In the genomic region with DNA sequence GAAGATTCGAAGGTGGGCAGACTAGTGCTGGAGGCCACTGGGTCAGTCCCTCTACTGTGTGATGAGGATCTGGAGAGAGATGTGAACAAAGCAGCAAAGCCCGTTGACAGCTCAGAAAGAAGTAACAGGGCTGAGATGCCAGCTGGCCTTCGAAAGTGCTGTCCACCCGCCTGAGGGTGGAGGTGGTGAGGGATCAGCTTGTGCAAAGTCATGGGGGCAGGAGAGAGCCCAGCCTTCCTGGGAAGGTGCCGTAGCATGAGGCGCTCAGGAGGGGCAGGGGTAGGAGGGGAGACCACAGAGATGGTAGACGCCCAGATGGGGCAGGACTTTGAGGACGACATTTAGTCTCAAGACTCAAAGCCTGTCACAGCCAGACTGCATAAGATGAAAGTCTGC, we compare ENCODE assay signal across 14 cellular contexts. TPM values are rescaled to one million over a fixed set of nuclear protein-coding genes. Genes with fewer than 3 reads are reported as not detected.
DNase-seq lines count a peak whose midpoint lies in the region; ATAC-seq and TF ChIP-seq lines count a peak whose summit lies in the region.
"Had no signal": no experiment of that assay in that cellular context is flagged by ENCODE, and none has a peak within 500 bp of the region (broad histone marks: within the 10 kb centered on the region; RNA-seq: fewer than 3 reads in every experiment).

No MANE protein-coding gene starts in this region.

- no peaks in the 10 kb centered on the region for H3K79me2 ChIP-seq in PC-9 (ENCODE audit: low read depth)

- DNase-seq in CD14-positive monocyte (ENCODE audit: low spot score) (no peak), Panc1 (ENCODE audit: low read depth, low spot score) (no peak), right atrium auricular region (ENCODE audit: low spot score) (no peak), PC-9 (no peak), islet precursor cell (no peak), NCI-H1436 (lab: John Stamatoyannopoulos, UW) (no peak)
- DNase-seq: activated gamma-delta T cell treated with Interleukin-2 at 50 U/mL for 16 hours; DMS 273 treated with DMSO at 0.1 percent for 48 hours; effector memory CD4-positive, alpha-beta T cell; mesendoderm; NCI-H510A treated with DMSO at 0.1 percent for 48 hours; PC-3 had no signal

- H3K4me1 Mint-ChIP-seq in CD14-positive monocyte, result peaks cover 97% of the 10 kb centered on the region

- H3F3A ChIP-seq in PC-9 (ENCODE audit: insufficient read depth, low read depth), result no peaks in the 10 kb centered on the region

- H3K9me2 ChIP-seq in PC-9 (ENCODE audit: insufficient read depth), result no peaks in the 10 kb centered on the region

- H3K27ac ChIP-seq in Panc1 (ENCODE audit: low read length), result no peak overlapping the region
- H3K27ac ChIP-seq in right atrium auricular region, result peak overlapping the region; percentile 18 to 40
- peak overlapping the region; percentile 81 for H3K27ac ChIP-seq in neutrophil
- no peak overlapping the region for H3K27ac ChIP-seq in PC-9

- H3K27me3 ChIP-seq in Panc1 (ENCODE audit: control insufficient read depth, insufficient read depth, low read length) (no peaks in the 10 kb centered on the region), right atrium auricular region (no peaks in the 10 kb centered on the region), neutrophil (no peaks in the 10 kb centered on the region), PC-9 (ENCODE audit: insufficient read depth, low read depth) (no peaks in the 10 kb centered on the region)

- H3K36me3 ChIP-seq in Panc1 (ENCODE audit: control insufficient read depth, insufficient read depth, low read length) (no peaks in the 10 kb centered on the region), right atrium auricular region (peaks cover 9% of the 10 kb centered on the region), neutrophil (peaks cover 33% of the 10 kb centered on the region), PC-9 (ENCODE audit: low read depth) (no peaks in the 10 kb centered on the region)

- in situ Hi-C loops in Panc1 (cut with HindIII; ENCODE audit: low pct_unique_long_range_greater_than_20kb, low sequenced_read_pairs), result no loop called here

- intact Hi-C loops in CD14-positive monocyte (cut with micrococcal nuclease), result loop anchor here in 1 of 2 donors (5.0 kb wide), 1 partner anchor 42 kb away; no protein-coding TSS in a partner anchor
- intact Hi-C loops in Panc1 (cut with micrococcal nuclease; ENCODE audit: unreplicated experiment), result no loop called here
- intact Hi-C loops in PC-9 (cut with micrococcal nuclease; ENCODE audit: unreplicated experiment), result no loop called here

- H3K4me1 ChIP-seq in Panc1 (ENCODE audit: control insufficient read depth, insufficient read depth, low read length) (peaks cover 2% of the 10 kb centered on the region; the same call in 1 of the 2 replicates), right atrium auricular region (peaks cover 0 to 41% of the 10 kb centered on the region in 2 donors), neutrophil (ENCODE audit: control insufficient read depth in 1 of 2, insufficient read depth in 1 of 2, low read depth in 1 of 2, low read length in 1 of 2) (peaks cover 80 to 85% of the 10 kb centered on the region in 2 experiments), PC-9 (replicated peaks; ENCODE audit: insufficient read depth) (no peaks in the 10 kb centered on the region)

- no TSS peak for BruUV-seq in Panc1 (replicated peaks; lab: Mats Ljungman, UMichigan)
- BruUV-seq in PC-9 (replicated peaks; lab: Mats Ljungman, UMichigan), result no TSS peak

- H3K9me3 Mint-ChIP-seq in CD14-positive monocyte, result peaks cover 0 to 3% (median 2%) of the 10 kb centered on the region in 7 donors

- peak overlapping the region; percentile 78 to 92 (median 87) for H3K27ac Mint-ChIP-seq in CD14-positive monocyte

- CTCF ChIA-PET in Panc1 (lab: Charles Lee) (no interaction called here), PC-9 (lab: Charles Lee) (interaction anchor here (0.6 kb wide), 1 partner anchor 154 kb away, joined by 3 read pairs; no protein-coding TSS in a partner anchor)

- no peak overlapping the region for H2AFZ ChIP-seq in PC-9

- TF ChIP-seq CTCF in CD14-positive monocyte (IDR thresholded peaks at IDR 0.05) (no peak), Panc1 (IDR thresholded peaks at IDR 0.05) (no peak), right atrium auricular region (IDR thresholded peaks at IDR 0.05) (no peak), neutrophil (IDR thresholded peaks at IDR 0.05) (no peak), PC-9 (conservative IDR thresholded peaks at IDR 0.05) (no peak)

- H3K4me3 ChIP-seq in Panc1 (ENCODE audit: low read depth in 2 of 2, low read length in 2 of 2) (no peak overlapping the region), right atrium auricular region (no peak overlapping the region), neutrophil (ENCODE audit: low read depth in 1 of 2, low read length in 1 of 2) (peak overlapping the region; percentile 37), PC-9 (no peak overlapping the region)

- H3K36me3 Mint-ChIP-seq in CD14-positive monocyte, result peaks cover 56 to 70% of the 10 kb centered on the region in 2 donors

- no peaks in the 10 kb centered on the region; the same call in 1 of the 2 replicates for H4K20me1 ChIP-seq in PC-9 (ENCODE audit: insufficient read depth)

- H3K9me3 ChIP-seq in Panc1 (ENCODE audit: control insufficient read depth, insufficient read depth, low read depth, low read length) (no peaks in the 10 kb centered on the region), right atrium auricular region (no peaks in the 10 kb centered on the region), neutrophil (no peaks in the 10 kb centered on the region), PC-9 (ENCODE audit: insufficient read depth, low read depth) (no peaks in the 10 kb centered on the region)

- no peak overlapping the region for H3K4me2 ChIP-seq in PC-9

- ATAC-seq in Panc1 (0 out of 2 replicates have a peak, but pooled peaks have one; percentile 18), GM21390 (IDR thresholded peaks at IDR 0.05; ENCODE audit: unreplicated experiment) (no peak)
- ATAC-seq: PC-3 had no signal

- no peaks in the 10 kb centered on the region for H3K27me3 Mint-ChIP-seq in CD14-positive monocyte (ENCODE audit: low read depth in 3 of 3)

- POLR2A ChIA-PET in Panc1 (lab: Charles Lee), result no interaction called here
- POLR2A ChIA-PET in PC-9 (lab: Charles Lee; ENCODE audit: unreplicated experiment), result no interaction called here

- peak overlapping the region; percentile 68 to 88 for H3K4me3 Mint-ChIP-seq in CD14-positive monocyte

RNA-seq across cellular contexts. Expression of gene TBC1D14, which starts 19.7 kb away (rescaled TPM):
- polyA plus RNA-seq in CD14-positive monocyte, result 10 to 100 TPM; 36.3 to 44.7 TPM
- total RNA-seq in Panc1 (2021; ENCODE audit: unreplicated experiment) (36.3 TPM), right atrium auricular region (10 to 100 TPM; 33.7 to 34.0 TPM), PC-9 (2021) (41.6 and 46.2 TPM in 2 replicates)
- polyA plus RNA-seq in Panc1 (2012; ENCODE audit: insufficient read length), result 35.0 TPM

Comparison
In these comparisons a context has a peak if more than half of its experiments do, and no peak if none do; other contexts are left out.
1. H3K27ac ChIP-seq: peak in right atrium auricular region (2 of 2) and neutrophil (single experiment); none in Panc1 (single experiment) and PC-9 (single experiment).
2. H3K4me3 ChIP-seq: peak in neutrophil (2 of 2); none in Panc1 (0 of 2), right atrium auricular region (0 of 2) and PC-9 (single experiment).